Comparison of ENCODE assay signal across 1 cellular context in genomic region chr16:68792465-68793324, GRCh38.
TF ChIP-seq lines count a peak whose summit lies in the region.

No MANE protein-coding gene starts in this region.

TF ChIP-seq in HepG2, 621 proteins besides CTCF, POLR2A, EP300 and RAD21 (continued from another document and continues in another):
- TF ChIP-seq, protein P1, sequence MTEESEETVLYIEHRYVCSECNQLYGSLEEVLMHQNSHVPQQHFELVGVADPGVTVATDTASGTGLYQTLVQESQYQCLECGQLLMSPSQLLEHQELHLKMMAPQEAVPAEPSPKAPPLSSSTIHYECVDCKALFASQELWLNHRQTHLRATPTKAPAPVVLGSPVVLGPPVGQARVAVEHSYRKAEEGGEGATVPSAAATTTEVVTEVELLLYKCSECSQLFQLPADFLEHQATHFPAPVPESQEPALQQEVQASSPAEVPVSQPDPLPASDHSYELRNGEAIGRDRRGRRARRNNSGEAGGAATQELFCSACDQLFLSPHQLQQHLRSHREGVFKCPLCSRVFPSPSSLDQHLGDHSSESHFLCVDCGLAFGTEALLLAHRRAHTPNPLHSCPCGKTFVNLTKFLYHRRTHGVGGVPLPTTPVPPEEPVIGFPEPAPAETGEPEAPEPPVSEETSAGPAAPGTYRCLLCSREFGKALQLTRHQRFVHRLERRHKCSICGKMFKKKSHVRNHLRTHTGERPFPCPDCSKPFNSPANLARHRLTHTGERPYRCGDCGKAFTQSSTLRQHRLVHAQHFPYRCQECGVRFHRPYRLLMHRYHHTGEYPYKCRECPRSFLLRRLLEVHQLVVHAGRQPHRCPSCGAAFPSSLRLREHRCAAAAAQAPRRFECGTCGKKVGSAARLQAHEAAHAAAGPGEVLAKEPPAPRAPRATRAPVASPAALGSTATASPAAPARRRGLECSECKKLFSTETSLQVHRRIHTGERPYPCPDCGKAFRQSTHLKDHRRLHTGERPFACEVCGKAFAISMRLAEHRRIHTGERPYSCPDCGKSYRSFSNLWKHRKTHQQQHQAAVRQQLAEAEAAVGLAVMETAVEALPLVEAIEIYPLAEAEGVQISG (CRISPR knock-in tag; IDR thresholded peaks at IDR 0.05), result peak; percentile 48; the same call in 1 of the 2 replicates
- no peak for TF ChIP-seq ZNF558 (CRISPR knock-in tag; IDR thresholded peaks at IDR 0.05; ENCODE audit: borderline replicate concordance)
- no peak for TF ChIP-seq GPBP1L1 (CRISPR knock-in tag; IDR thresholded peaks at IDR 0.05)
- TF ChIP-seq SRY (CRISPR knock-in tag; IDR thresholded peaks at IDR 0.05), result no peak
- peak; percentile 92 for TF ChIP-seq FOXO1 (CRISPR knock-in tag; IDR thresholded peaks at IDR 0.05)
- TF ChIP-seq RARG (CRISPR knock-in tag; IDR thresholded peaks at IDR 0.05; ENCODE audit: low read depth), result no peak
- no peak for TF ChIP-seq ZBTB21 (CRISPR knock-in tag; IDR thresholded peaks at IDR 0.05)
- peak; percentile 48; the same call in 1 of the 2 replicates for TF ChIP-seq ETV5 (CRISPR knock-in tag; IDR thresholded peaks at IDR 0.05; ENCODE audit: borderline replicate concordance)
- TF ChIP-seq ZNF746 (CRISPR knock-in tag; IDR thresholded peaks at IDR 0.05), result peak; percentile 84
- TF ChIP-seq ZNF660 (CRISPR knock-in tag; IDR thresholded peaks at IDR 0.05; ENCODE audit: borderline replicate concordance, low read depth), result no peak
- TF ChIP-seq ZBTB49 (CRISPR knock-in tag; IDR thresholded peaks at IDR 0.05; ENCODE audit: borderline replicate concordance), result peak; percentile 65; the same call in 1 of the 2 replicates
- TF ChIP-seq NFKBIZ (CRISPR knock-in tag; IDR thresholded peaks at IDR 0.05), result no peak; the same call in 1 of the 2 replicates
- no peak for TF ChIP-seq ZFP62 (CRISPR knock-in tag; IDR thresholded peaks at IDR 0.05)
- TF ChIP-seq RNF219 (CRISPR knock-in tag; IDR thresholded peaks at IDR 0.05), result peak; percentile 98; the same call in 1 of the 2 replicates
- TF ChIP-seq SMYD3 (CRISPR knock-in tag; IDR thresholded peaks at IDR 0.05), result peak; percentile 95
- TF ChIP-seq RBFOX2 (IDR thresholded peaks at IDR 0.05; ENCODE audit: low read depth, low read length), result no peak
- no peak for TF ChIP-seq SMAD9 (CRISPR knock-in tag; IDR thresholded peaks at IDR 0.05)
- TF ChIP-seq KAT2B (IDR thresholded peaks at IDR 0.05; ENCODE audit: borderline replicate concordance, low read depth, low read length), result no peak
- no peak for TF ChIP-seq PREB (CRISPR knock-in tag; IDR thresholded peaks at IDR 0.05)
- no peak; the same call in 1 of the 2 replicates for TF ChIP-seq ZNF691 (CRISPR knock-in tag; IDR thresholded peaks at IDR 0.05; ENCODE audit: borderline replicate concordance, low read depth)
- TF ChIP-seq PAWR (CRISPR knock-in tag; IDR thresholded peaks at IDR 0.05; ENCODE audit: borderline replicate concordance), result no peak
- peak; percentile 52; the same call in 1 of the 2 replicates for TF ChIP-seq ONECUT2 (CRISPR knock-in tag; IDR thresholded peaks at IDR 0.05)
- TF ChIP-seq FOXK2 (IDR thresholded peaks at IDR 0.05), result peak; percentile 90
- no peak; the same call in 1 of the 2 replicates for TF ChIP-seq PRDM10 (CRISPR knock-in tag; IDR thresholded peaks at IDR 0.05; ENCODE audit: low read depth)
- no peak for TF ChIP-seq HNRNPL (IDR thresholded peaks at IDR 0.05; ENCODE audit: low read depth, low read length)
- no peak for TF ChIP-seq GLMP (CRISPR knock-in tag; IDR thresholded peaks at IDR 0.05; ENCODE audit: borderline replicate concordance)
- TF ChIP-seq NFRKB (IDR thresholded peaks at IDR 0.05), result no peak
- TF ChIP-seq ZNF12 (CRISPR knock-in tag; IDR thresholded peaks at IDR 0.05), result no peak
- no peak for TF ChIP-seq ZNF562 (CRISPR knock-in tag; IDR thresholded peaks at IDR 0.05; ENCODE audit: borderline replicate concordance)
- TF ChIP-seq NR2C2 (CRISPR knock-in tag; IDR thresholded peaks at IDR 0.05; ENCODE audit: borderline replicate concordance), result no peak; the same call in 1 of the 2 replicates
- TF ChIP-seq, protein P2, sequence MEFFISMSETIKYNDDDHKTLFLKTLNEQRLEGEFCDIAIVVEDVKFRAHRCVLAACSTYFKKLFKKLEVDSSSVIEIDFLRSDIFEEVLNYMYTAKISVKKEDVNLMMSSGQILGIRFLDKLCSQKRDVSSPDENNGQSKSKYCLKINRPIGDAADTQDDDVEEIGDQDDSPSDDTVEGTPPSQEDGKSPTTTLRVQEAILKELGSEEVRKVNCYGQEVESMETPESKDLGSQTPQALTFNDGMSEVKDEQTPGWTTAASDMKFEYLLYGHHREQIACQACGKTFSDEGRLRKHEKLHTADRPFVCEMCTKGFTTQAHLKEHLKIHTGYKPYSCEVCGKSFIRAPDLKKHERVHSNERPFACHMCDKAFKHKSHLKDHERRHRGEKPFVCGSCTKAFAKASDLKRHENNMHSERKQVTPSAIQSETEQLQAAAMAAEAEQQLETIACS (CRISPR knock-in tag; IDR thresholded peaks at IDR 0.05), result no peak
- TF ChIP-seq, protein P3, sequence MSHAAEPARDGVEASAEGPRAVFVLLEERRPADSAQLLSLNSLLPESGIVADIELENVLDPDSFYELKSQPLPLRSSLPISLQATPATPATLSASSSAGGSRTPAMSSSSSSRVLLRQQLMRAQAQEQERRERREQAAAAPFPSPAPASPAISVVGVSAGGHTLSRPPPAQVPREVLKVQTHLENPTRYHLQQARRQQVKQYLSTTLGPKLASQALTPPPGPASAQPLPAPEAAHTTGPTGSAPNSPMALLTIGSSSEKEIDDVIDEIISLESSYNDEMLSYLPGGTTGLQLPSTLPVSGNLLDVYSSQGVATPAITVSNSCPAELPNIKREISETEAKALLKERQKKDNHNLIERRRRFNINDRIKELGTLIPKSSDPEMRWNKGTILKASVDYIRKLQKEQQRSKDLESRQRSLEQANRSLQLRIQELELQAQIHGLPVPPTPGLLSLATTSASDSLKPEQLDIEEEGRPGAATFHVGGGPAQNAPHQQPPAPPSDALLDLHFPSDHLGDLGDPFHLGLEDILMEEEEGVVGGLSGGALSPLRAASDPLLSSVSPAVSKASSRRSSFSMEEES (CRISPR knock-in tag; IDR thresholded peaks at IDR 0.05), result 0 out of 2 replicates have a peak, but pooled peaks have one; percentile 28
- TF ChIP-seq THAP11 (CRISPR knock-in tag; IDR thresholded peaks at IDR 0.05), result peak; percentile 55
- peak; percentile 96 for TF ChIP-seq HNF4A (CRISPR knock-in tag; IDR thresholded peaks at IDR 0.05)
- peak; percentile 96 for TF ChIP-seq GATAD2A (CRISPR knock-in tag; IDR thresholded peaks at IDR 0.05)
- TF ChIP-seq KLF6 (CRISPR knock-in tag; IDR thresholded peaks at IDR 0.05), result 0 out of 2 replicates have a peak, but pooled peaks have one; percentile 7
- TF ChIP-seq, protein P4, sequence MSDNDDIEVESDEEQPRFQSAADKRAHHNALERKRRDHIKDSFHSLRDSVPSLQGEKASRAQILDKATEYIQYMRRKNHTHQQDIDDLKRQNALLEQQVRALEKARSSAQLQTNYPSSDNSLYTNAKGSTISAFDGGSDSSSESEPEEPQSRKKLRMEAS (IDR thresholded peaks at IDR 0.05), result peak; percentile 85
- no peak for TF ChIP-seq ZNF235 (CRISPR knock-in tag; IDR thresholded peaks at IDR 0.05; ENCODE audit: borderline replicate concordance)
- TF ChIP-seq ZNF557 (CRISPR knock-in tag; IDR thresholded peaks at IDR 0.05), result 0 out of 2 replicates have a peak, but pooled peaks have one; percentile 50
